1 cellular context compared by ENCODE assay signal in genomic region chr1:24463756-24464377, GRCh38.
TF ChIP-seq lines count a peak whose summit lies in the region.

No MANE protein-coding gene starts in this region.

TF ChIP-seq in SK-N-SH, 30 proteins besides CTCF, POLR2A, EP300 and RAD21 (continued from another document):
- TF ChIP-seq ZBTB33 (IDR thresholded peaks at IDR 0.05; ENCODE audit: borderline replicate concordance, low read depth) (no peak), JUND (IDR thresholded peaks at IDR 0.05) (no peak), RXRA (IDR thresholded peaks at IDR 0.05; ENCODE audit: borderline replicate concordance, low read depth) (no peak), TAF1 (IDR thresholded peaks at IDR 0.05; ENCODE audit: borderline replicate concordance, low read depth, low read length) (no peak), NRF1 (IDR thresholded peaks at IDR 0.05; ENCODE audit: low read depth, low read length) (no peak), GATA2 (CRISPR knock-in tag; IDR thresholded peaks at IDR 0.05) (no peak), NFIC (IDR thresholded peaks at IDR 0.05; ENCODE audit: borderline replicate concordance) (no peak), FOXJ3 (CRISPR knock-in tag; IDR thresholded peaks at IDR 0.05) (no peak), CHD2 (IDR thresholded peaks at IDR 0.05; ENCODE audit: low read length, partially characterized antibody) (no peak), MEF2A (IDR thresholded peaks at IDR 0.05; ENCODE audit: borderline replicate concordance, low read depth) (no peak)
- TF ChIP-seq, protein P1, sequence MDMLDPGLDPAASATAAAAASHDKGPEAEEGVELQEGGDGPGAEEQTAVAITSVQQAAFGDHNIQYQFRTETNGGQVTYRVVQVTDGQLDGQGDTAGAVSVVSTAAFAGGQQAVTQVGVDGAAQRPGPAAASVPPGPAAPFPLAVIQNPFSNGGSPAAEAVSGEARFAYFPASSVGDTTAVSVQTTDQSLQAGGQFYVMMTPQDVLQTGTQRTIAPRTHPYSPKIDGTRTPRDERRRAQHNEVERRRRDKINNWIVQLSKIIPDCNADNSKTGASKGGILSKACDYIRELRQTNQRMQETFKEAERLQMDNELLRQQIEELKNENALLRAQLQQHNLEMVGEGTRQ (IDR thresholded peaks at IDR 0.05; ENCODE audit: borderline replicate concordance, low read depth, low read length), result no peak
- TF ChIP-seq, protein P2, sequence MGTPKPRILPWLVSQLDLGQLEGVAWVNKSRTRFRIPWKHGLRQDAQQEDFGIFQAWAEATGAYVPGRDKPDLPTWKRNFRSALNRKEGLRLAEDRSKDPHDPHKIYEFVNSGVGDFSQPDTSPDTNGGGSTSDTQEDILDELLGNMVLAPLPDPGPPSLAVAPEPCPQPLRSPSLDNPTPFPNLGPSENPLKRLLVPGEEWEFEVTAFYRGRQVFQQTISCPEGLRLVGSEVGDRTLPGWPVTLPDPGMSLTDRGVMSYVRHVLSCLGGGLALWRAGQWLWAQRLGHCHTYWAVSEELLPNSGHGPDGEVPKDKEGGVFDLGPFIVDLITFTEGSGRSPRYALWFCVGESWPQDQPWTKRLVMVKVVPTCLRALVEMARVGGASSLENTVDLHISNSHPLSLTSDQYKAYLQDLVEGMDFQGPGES (IDR thresholded peaks at IDR 0.05; ENCODE audit: low read depth, low read length), result no peak
